In the genomic region with DNA sequence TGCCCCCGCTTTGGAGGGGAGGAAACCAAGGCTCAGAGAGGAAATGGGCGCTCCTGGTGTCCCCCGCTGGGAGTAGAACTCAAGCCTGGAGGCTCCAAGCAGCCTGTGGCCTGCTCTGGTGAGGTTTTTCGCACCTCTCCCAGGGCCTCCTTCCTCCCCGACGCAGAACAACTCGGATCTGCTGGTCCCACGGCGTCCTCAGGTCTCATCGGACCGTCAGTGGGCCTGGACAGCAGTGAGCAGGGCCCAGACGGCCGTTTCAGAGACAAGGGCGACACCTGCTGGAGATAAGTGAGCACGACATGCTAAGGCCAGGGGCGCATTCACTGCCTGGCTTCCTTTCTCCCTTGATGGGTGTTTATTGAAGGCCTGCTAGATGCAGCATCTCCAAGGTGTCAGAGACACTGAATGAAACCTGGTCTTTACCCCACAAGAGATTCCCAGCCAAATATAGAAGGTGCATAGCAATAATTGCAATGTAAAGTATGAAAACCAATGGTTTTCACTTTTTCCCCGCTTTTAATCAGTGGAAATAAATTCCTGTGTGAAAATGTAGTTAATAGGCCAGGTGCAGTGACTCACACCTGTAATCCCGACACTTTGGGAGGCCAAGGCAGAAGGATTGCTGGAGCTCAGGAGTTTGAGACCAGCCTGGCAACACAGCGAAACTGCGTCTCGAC, we compare ENCODE assay signal across 7 cellular contexts. TPM values are rescaled to one million over a fixed set of nuclear protein-coding genes. Genes with fewer than 3 reads are reported as not detected.
DNase-seq lines count a peak whose midpoint lies in the region; ATAC-seq lines count a peak whose summit lies in the region.

No MANE protein-coding gene starts in this region.

- intact Hi-C loops in left colon (cut with DNase I, micrococcal nuclease) = loop anchor here (2.0 to 10.0 kb wide), 3 partner anchors 251 to 444 kb away; a partner anchor contains a TSS

- DNase-seq in NCI-H2227 treated with DMSO at 0.1 percent for 48 hours (lab: John Stamatoyannopoulos, UW) (peak; percentile 86), left colon (peak in 1 of 2 donors; percentile 71)
- peak; percentile 42 to 62 (median 50) for DNase-seq in activated CD4-positive, CD25-positive, alpha-beta regulatory T cell (lab: John Stamatoyannopoulos, UW)
- DNase-seq in central memory CD4-positive, alpha-beta T cell = peak; percentile 50
- peak; percentile 71 for DNase-seq in stimulated activated CD4-positive, alpha-beta T cell treated with anti-CD3 and anti-CD28 coated beads, Interleukin-4, amount 100 ng/mL, for 1 hour

- ATAC-seq in GM18498 (IDR thresholded peaks at IDR 0.05; ENCODE audit: unreplicated experiment) = peak; percentile 79
- peak; percentile 85 for ATAC-seq in HG03103 (IDR thresholded peaks at IDR 0.05; ENCODE audit: low read depth, unreplicated experiment)
- peak; percentile 90 for ATAC-seq in left colon

RNA-seq across cellular contexts. Expression of a gene that starts 26.9 kb away (rescaled TPM):
- 10 to 100 TPM; 30.0 to 36.1 TPM for total RNA-seq in left colon
